In the genomic region with DNA sequence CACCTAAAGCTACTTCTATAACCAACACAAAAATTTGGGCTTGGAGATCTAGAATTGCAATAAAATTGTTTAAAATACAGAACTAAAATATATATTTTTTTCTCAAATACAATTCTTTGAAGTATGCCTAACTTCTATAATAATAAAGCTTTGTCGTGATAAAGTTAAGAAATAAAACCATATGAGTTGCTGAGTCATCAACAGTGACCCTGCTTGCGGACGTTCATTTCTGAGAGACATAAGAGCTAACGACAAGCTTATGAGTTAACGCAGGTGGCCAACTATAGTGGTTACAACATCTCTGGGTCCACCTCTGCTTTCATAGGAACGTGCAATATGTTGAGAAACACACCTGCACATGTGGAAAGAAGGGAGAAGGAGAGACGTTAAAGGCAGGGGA, we compare ENCODE assay signal across 8 cellular contexts.
"Had no signal": no experiment of that assay in that cellular context is flagged by ENCODE, and none has a peak within 500 bp of the region (broad histone marks: within the 10 kb centered on the region; RNA-seq: fewer than 3 reads in every experiment).

No MANE protein-coding gene starts in this region.

- H3K27ac ChIP-seq: HL-60 had no signal

- H3K9me3 ChIP-seq: HAP-1 had no signal

- H3K27me3 Mint-ChIP-seq: IgD-negative memory B cell had no signal

- ATAC-seq: HCT116 had no signal

- H3K4me1 ChIP-seq: HAP-1 had no signal

- H3K4me3 Mint-ChIP-seq: HFFc6, IgD-negative memory B cell had no signal

- DNase-seq: GOT3, H7, HFFc6, KG1 had no signal

- H3K27ac Mint-ChIP-seq: HFFc6, IgD-negative memory B cell had no signal

- H3K4me3 ChIP-seq: HAP-1 had no signal

- H3K36me3 ChIP-seq: HAP-1 had no signal

- H3K9me3 Mint-ChIP-seq: HFFc6, IgD-negative memory B cell had no signal
